2 cellular contexts compared by ENCODE assay signal in the genomic region with DNA sequence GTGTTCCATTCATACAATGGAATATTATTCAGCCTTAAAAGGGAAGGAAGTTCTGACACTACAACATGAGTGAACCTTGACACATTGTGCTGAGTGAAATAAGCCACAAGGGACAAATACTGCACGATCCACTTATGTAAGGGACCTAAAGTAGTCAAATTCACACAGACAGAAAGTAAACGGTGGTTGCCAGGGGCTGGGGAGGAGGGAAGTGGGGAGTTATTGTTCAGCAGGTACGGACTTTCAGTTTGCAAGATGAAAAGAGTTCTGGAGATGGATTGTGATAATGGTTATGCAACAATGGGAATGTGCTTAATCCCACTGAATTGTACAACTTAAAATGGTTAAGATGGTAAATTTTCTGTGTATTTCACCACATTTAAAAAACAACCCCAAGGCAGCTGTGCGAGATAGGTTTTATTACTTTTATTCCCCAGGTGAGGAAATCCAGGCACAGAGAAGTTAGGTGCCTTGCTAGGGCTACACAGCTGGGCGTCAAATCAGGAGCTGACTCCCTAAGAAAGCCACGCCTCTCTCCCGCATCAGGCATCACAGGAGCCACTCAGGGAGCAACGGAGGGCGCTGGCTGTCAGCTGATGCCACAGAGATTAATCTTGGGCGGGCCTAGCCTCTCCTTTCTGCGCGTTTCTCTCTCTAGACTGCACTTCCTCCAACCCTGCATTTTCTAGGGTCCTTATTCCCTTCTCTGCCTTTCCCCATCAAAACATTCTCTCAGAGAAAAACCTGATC.
TF ChIP-seq lines count a peak whose summit lies in the region.

No MANE protein-coding gene starts in this region.

TF ChIP-seq in HCT116, 20 proteins besides CTCF, POLR2A, EP300 and RAD21:
- no peak for TF ChIP-seq SRF (IDR thresholded peaks at IDR 0.05; ENCODE audit: low read depth)
- TF ChIP-seq YY1 (IDR thresholded peaks at IDR 0.05; ENCODE audit: extremely low read depth, insufficient replicate concordance, low read depth, low read length) = no peak
- no peak for TF ChIP-seq JUND (IDR thresholded peaks at IDR 0.05)
- TF ChIP-seq MAX (IDR thresholded peaks at IDR 0.05) = no peak
- no peak for TF ChIP-seq CBX3 (IDR thresholded peaks at IDR 0.05; ENCODE audit: low read depth)
- no peak for TF ChIP-seq ELF1 (IDR thresholded peaks at IDR 0.05; ENCODE audit: borderline replicate concordance, low read depth)
- no peak for TF ChIP-seq EZH2 (IDR thresholded peaks at IDR 0.05)
- TF ChIP-seq ZFX (IDR thresholded peaks at IDR 0.05) = no peak
TF ChIP-seq in HCT116: peak in this region for 0.

TF ChIP-seq in endothelial cell of umbilical vein, 7 proteins besides CTCF, POLR2A, EP300 and RAD21:
- TF ChIP-seq MAX (IDR thresholded peaks at IDR 0.05; ENCODE audit: insufficient read depth, insufficient read length) (no peak), POLR2AphosphoS5 (IDR thresholded peaks at IDR 0.05; ENCODE audit: insufficient read depth, low read depth, low read length) (no peak), EZH2 (IDR thresholded peaks at IDR 0.05; ENCODE audit: borderline replicate concordance, low read depth, low read length, severe bottlenecking) (no peak), JUN (IDR thresholded peaks at IDR 0.05; ENCODE audit: borderline replicate concordance, insufficient read depth, insufficient read length, low read depth) (no peak), MYC (IDR thresholded peaks at IDR 0.05; ENCODE audit: low read depth, low read length) (no peak), FOS (IDR thresholded peaks at IDR 0.05; ENCODE audit: borderline replicate concordance, insufficient read depth, low read length) (no peak), GATA2 (IDR thresholded peaks at IDR 0.05; ENCODE audit: insufficient read depth, insufficient read length, low read depth, low read length) (no peak)
